9 cellular contexts compared by ENCODE assay signal in the genomic region with DNA sequence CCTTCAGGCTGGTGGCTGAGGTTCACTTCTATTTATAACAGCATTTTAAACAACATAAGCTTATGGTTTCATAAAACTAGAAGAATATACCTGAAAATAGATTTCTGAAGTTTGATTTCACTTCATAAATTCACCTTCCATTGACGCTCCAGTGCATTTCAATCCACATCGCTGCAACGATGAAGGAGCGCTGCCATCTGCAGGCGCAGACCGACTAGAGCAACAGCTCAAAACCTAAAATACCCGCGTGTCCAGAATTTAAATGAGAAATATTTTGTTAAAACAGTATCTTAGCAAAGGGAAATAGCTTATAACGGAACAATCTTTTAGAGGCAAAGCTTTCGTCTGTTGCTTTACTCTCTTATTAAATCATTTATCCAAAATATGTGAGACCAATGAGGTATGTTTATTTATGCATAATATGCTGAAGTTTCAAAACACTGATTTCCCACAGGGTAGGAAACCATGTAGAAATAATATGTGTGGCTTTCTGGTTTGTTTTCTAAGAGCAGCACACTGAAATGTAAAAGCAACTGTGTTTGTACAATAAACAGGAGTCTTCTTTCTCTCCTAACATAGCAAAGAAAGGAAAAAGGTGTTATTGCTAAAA.
DNase-seq lines count a peak whose midpoint lies in the region; ATAC-seq lines count a peak whose summit lies in the region.
"Had no signal": no experiment of that assay in that cellular context is flagged by ENCODE, and none has a peak within 500 bp of the region (broad histone marks: within the 10 kb centered on the region; RNA-seq: fewer than 3 reads in every experiment).

No MANE protein-coding gene starts in this region.

- peak; percentile 40 for DNase-seq in H4 (ENCODE audit: low spot score)
- peak; percentile 54 for DNase-seq in OCI-M1 (lab: John Stamatoyannopoulos, UW)
- DNase-seq in fibroblast of the conjunctiva (ENCODE audit: low read depth) = peak; percentile 37
- peak; percentile 25 for DNase-seq in putamen (ENCODE audit: low spot score)
- DNase-seq in stimulated activated CD4-positive, alpha-beta T cell treated with anti-CD3 and anti-CD28 coated beads, Interleukin-1b, Interleukin-23, amount 100 ng/mL, for 48 hours = no peak
- no peak for DNase-seq in GF-D8 (lab: John Stamatoyannopoulos, UW)

- ATAC-seq in HG03095 (IDR thresholded peaks at IDR 0.05; ENCODE audit: unreplicated experiment) (no peak), GM19467 (IDR thresholded peaks at IDR 0.05; ENCODE audit: unreplicated experiment) (no peak)
- ATAC-seq: mucosa of descending colon had no signal

Comparison
In these comparisons a context has a peak if more than half of its experiments do, and no peak if none do; other contexts are left out.
1. DNase-seq: peak in H4 (single experiment), OCI-M1 (single experiment), fibroblast of the conjunctiva (single experiment) and putamen (single experiment); none in stimulated activated CD4-positive, alpha-beta T cell treated with anti-CD3 and anti-CD28 coated beads, Interleukin-1b, Interleukin-23, amount 100 ng/mL, for 48 hours (single experiment) and GF-D8 (single experiment).